Comparison of ENCODE assay signal across 29 cellular contexts in the genomic region with DNA sequence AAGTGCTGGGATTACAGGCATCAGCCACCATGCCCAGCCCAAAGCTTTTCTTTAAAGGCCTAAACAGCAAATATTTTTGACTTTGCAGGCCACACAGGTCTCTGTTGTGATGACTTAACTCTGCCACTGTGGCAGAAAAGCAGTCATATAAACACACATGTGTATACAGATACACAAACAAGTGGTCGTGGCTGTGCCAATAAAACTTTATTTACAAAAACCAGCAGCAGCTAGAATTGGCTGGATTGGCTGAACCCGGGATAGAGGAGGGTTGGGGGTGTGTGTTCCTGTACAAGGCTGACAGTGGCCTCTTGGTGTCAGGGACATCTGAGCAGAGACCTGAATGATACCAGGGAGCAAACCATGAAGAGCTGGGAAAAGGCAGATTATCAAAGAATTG.
"Had no signal": no experiment of that assay in that cellular context is flagged by ENCODE, and none has a peak within 500 bp of the region (broad histone marks: within the 10 kb centered on the region; RNA-seq: fewer than 3 reads in every experiment).

No MANE protein-coding gene starts in this region.

- H3K36me3 Mint-ChIP-seq: natural killer cell had no signal

- FAIRE-seq: islet of Langerhans, kidney had no signal

- H3K9me3 ChIP-seq: neutrophil, sigmoid colon, testis, thyroid gland, transverse colon, vagina had no signal

- H2AFZ ChIP-seq: neural progenitor cell, parathyroid adenoma had no signal

- H3K4me1 Mint-ChIP-seq: mesothelial cell of epicardium, neural progenitor cell had no signal

- H3K27me3 Mint-ChIP-seq: naive B cell; stimulated activated naive B cell treated with anti-CD40 and anti-IgM and Interleukin-4, amounts not matched to agents 10 μg/mL and 1 μg/mL and 100 μg/mL, for 72 hours had no signal

- H3K4me1 ChIP-seq: lower lobe of right lung, neural progenitor cell, thyroid gland, upper lobe of left lung, vagina had no signal

- H3K27me3 ChIP-seq: left lung, neural progenitor cell, neutrophil, right atrium auricular region, sigmoid colon, stomach, testis, thyroid gland, transverse colon, upper lobe of left lung, vagina had no signal

- H3K9ac ChIP-seq: neural progenitor cell, parathyroid adenoma had no signal

- H3K27ac ChIP-seq: left lung, lower lobe of right lung, neural progenitor cell, neutrophil, parathyroid adenoma, right atrium auricular region, sigmoid colon, stomach, testis, thyroid gland, transverse colon, upper lobe of left lung, vagina had no signal

- H3K4me3 Mint-ChIP-seq: immature natural killer cell; mesothelial cell of epicardium; natural killer cell; nephron progenitor cell; neural progenitor cell; stimulated activated naive B cell treated with anti-CD40 and anti-IgM and Interleukin-4, amounts not matched to agents 10 μg/mL and 1 μg/mL and 100 μg/mL, for 72 hours had no signal

- H3K27ac Mint-ChIP-seq: mesothelial cell of epicardium, nephron progenitor cell, neural progenitor cell had no signal

- DNase-seq: hypothalamus; immature natural killer cell; left colon; left lung; lower lobe of right lung; mesendoderm; naive B cell; natural killer cell; nephron progenitor cell; occipital lobe; sigmoid colon; stimulated activated CD4-positive, alpha-beta T cell treated with anti-CD3 and anti-CD28 coated beads, Interleukin-1b, Interleukin-23, amount 100 ng/mL, for 48 hours; stimulated activated CD4-positive, alpha-beta T cell treated with anti-CD3 and anti-CD28 coated beads, Interleukin-2, amount 100 ng/mL, for 48 hours; stimulated activated naive B cell treated with anti-CD40 and anti-IgM and Interleukin-4, amounts not matched to agents 10 μg/mL and 1 μg/mL and 100 μg/mL, for 72 hours; stimulated activated naive CD8-positive, alpha-beta T cell treated with anti-CD3 and anti-CD28 coated beads, Interleukin-15, Interleukin-2, amounts not matched to agents 100 U/mL and 50 U/mL, for 24 hours; stomach; testis; thyroid gland; transverse colon; upper lobe of left lung had no signal

- H3K4me3 ChIP-seq: left lung, lower lobe of right lung, neural progenitor cell, right atrium auricular region, sigmoid colon, smooth muscle cell, stomach, testis, thyroid gland, transverse colon, upper lobe of left lung, vagina had no signal

- ATAC-seq: left colon; left lung; natural killer cell; stimulated activated naive B cell treated with anti-CD40 and anti-IgM and Interleukin-4, amounts not matched to agents 10 μg/mL and 1 μg/mL and 100 μg/mL, for 72 hours; stimulated activated naive CD8-positive, alpha-beta T cell treated with anti-CD3 and anti-CD28 coated beads, Interleukin-15, Interleukin-2, amounts not matched to agents 100 U/mL and 50 U/mL, for 24 hours had no signal

- H3K4me2 ChIP-seq: neural progenitor cell, smooth muscle cell had no signal
